23 cellular contexts compared by ENCODE assay signal in the genomic region with DNA sequence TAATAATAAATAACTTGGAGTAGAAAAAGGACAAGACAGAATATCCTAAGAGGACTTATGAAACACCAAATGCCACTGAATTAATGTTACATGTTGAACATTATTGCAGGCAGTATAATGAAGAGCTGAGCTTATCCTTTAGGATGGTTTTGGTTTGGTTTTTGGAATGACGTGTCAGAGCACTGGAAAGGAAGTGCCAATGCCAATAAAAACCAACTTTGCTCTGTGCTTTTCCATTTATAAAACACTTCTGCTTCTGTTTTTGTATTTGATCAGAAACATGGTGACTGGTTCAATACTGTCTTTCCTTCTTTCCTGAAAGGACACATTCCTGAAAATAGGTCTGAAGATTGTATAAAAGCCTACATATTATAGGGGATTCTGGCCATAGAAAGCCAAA. TPM values are rescaled to one million over a fixed set of nuclear protein-coding genes. Genes with fewer than 3 reads are reported as not detected.
"Had no signal": no experiment of that assay in that cellular context is flagged by ENCODE, and none has a peak within 500 bp of the region (broad histone marks: within the 10 kb centered on the region; RNA-seq: fewer than 3 reads in every experiment).

No MANE protein-coding gene starts in this region.

- H3K27me3 ChIP-seq: Peyer's patch had no signal

- H3K4me3 ChIP-seq: breast epithelium, Peyer's patch, SJSA1 had no signal

- DNase-seq: activated B cell treated with CpG ODN at 0.5 μM for 24 hours; activated CD4-positive, alpha-beta T cell treated with anti-CD3 and anti-CD28 coated beads for 1 hour; activated CD4-positive, alpha-beta T cell treated with anti-CD3 and anti-CD28 coated beads, Interleukin-2, amount 10 ng/mL, durations not matched to agents 24 days and 14 days; activated CD4-positive, alpha-beta T cell treated with anti-CD3 and anti-CD28 coated beads, Interleukin-2, amount 50 U/mL, for 48 hours; activated CD8-positive, alpha-beta memory T cell treated with anti-CD3 and anti-CD28 coated beads, Interleukin-2, amount 10 ng/mL, durations not matched to agents 7 days and 5 days; activated effector memory CD4-positive, alpha-beta T cell treated with Interleukin-2 at 50 U/mL for 16 hours; activated naive CD4-positive, alpha-beta T cell; activated T-cell treated with anti-CD3 and anti-CD28 coated beads, Interleukin-2, amount 50 U/mL, for 24 hours; aorta; NCI-H1105 treated with DMSO at 0.1 percent for 48 hours; NCI-H1436 treated with DMSO at 0.1 percent for 48 hours; NCI-H187 treated with DMSO at 0.1 percent for 48 hours; NCI-H2081 treated with DMSO at 0.1 percent for 48 hours; NCI-H446; NCI-H524; Peyer's patch; SHP77; SW 1271 had no signal

- ATAC-seq: activated CD8-positive, alpha-beta memory T cell treated with anti-CD3 and anti-CD28 coated beads, Interleukin-2, amount 10 ng/mL, durations not matched to agents 7 days and 5 days; SK-N-SH treated with all-trans-retinoic acid at 6 μM for 48 hours had no signal

- H3K27ac ChIP-seq: breast epithelium, Peyer's patch, SJSA1 had no signal

RNA-seq across cellular contexts. Expression of a gene that starts 4.2 kb away (rescaled TPM):
- total RNA-seq: activated B cell treated with CpG ODN at 0.5 μM for 24 hours; activated CD4-positive, alpha-beta T cell treated with anti-CD3 and anti-CD28 coated beads, Interleukin-2, amount 10 ng/mL, durations not matched to agents 24 days and 14 days; activated CD8-positive, alpha-beta memory T cell treated with anti-CD3 and anti-CD28 coated beads, Interleukin-2, amount 10 ng/mL, durations not matched to agents 7 days and 5 days; activated T-helper 1 cell treated with anti-CD3 and anti-CD28 coated beads, Interleukin-12 subunit alpha, Interleukin-12 subunit beta, Interleukin-2, Interleukin-4 antibody, amounts not matched to agents 30 ng/mL and 10 ng/mL and 1 ng/mL, durations not matched to agents 14 hours and 24 hours and 36 hours; T-helper 1 cell treated with Interleukin-12 subunit alpha and Interleukin-12 subunit beta and Interleukin-4 antibody, amounts not matched to agents 30 ng/mL and 1 ng/mL, for 36 hours had no signal
